Comparison of ENCODE assay signal across 1 cellular context in the genomic region with DNA sequence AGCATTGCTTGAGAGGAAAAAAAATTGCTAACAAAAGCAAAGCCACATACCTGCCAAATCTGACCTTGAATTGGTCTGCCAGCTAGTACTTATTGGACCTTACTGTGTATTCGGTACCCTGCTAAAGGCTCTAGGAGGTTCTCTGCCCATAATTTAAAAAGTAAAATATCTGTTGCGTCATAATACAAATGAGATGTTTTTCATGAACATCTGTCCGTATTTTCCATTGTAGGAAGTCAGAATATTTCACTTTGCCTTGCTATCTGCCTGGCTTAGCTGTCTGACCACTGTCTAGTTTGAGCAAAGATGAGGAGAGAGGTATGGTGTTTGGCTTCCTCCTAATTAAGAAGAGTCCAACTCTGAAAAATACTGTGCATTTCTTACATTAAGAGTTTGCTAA.
TF ChIP-seq lines count a peak whose summit lies in the region.

No MANE protein-coding gene starts in this region.

TF ChIP-seq in IMR-90, 13 proteins besides CTCF, POLR2A, EP300 and RAD21:
- TF ChIP-seq, protein P1, sequence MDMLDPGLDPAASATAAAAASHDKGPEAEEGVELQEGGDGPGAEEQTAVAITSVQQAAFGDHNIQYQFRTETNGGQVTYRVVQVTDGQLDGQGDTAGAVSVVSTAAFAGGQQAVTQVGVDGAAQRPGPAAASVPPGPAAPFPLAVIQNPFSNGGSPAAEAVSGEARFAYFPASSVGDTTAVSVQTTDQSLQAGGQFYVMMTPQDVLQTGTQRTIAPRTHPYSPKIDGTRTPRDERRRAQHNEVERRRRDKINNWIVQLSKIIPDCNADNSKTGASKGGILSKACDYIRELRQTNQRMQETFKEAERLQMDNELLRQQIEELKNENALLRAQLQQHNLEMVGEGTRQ (IDR thresholded peaks at IDR 0.05; ENCODE audit: low read depth, low read length): no peak
- peak; percentile 65 for TF ChIP-seq CEBPB (IDR thresholded peaks at IDR 0.05; ENCODE audit: low read depth, low read length)
TF ChIP-seq in IMR-90: peak in this region for 1.
